In the genomic region with DNA sequence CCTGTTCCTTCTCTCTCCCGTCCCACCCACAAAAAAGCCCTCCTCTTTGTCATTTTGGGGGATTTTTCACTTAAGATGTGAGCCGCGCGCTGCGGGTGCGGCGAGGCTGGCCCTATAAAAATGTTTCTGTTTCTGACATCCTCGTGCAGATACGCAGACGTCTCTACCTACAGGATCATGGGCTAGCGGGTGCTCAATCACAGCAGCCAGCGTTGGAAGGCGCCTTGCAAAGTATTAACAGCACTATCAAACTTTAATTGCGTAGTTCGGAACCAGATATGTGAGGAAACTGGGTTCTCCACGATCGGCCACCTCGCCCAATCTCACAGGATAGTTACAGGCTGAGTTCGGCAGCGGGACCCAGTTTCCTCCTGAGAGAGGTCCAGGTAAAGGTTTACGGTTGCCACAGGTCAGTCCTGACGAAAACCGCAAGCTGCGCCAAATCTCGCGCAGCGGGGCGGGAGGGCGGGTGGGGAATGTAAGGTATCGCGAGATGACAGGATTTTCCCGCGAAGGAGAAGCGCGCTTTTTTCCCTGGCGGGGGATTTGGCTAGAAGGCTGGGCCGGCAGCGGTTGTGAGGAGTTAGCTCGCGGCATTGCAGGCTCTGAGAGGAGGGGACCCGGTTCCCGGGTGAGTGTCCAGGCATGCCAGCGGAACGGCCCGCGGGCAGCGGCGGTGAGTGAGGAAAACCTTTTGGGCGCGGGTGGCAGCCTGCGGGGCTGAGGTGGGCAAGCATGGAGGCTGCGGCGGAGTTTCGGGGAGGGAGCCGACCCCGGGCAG, we compare ENCODE assay signal across 9 cellular contexts. TPM values are rescaled to one million over a fixed set of nuclear protein-coding genes. Genes with fewer than 3 reads are reported as not detected.
DNase-seq lines count a peak whose midpoint lies in the region; ATAC-seq, FAIRE-seq and TF ChIP-seq lines count a peak whose summit lies in the region.
"Had no signal": no experiment of that assay in that cellular context is flagged by ENCODE, and none has a peak within 500 bp of the region (broad histone marks: within the 10 kb centered on the region; RNA-seq: fewer than 3 reads in every experiment).

A gene (plus strand): TSS at position 512 of the 781 bp plus-strand sequence. CDS start 134 bp downstream, at position 646.

- peaks cover 10% of the 10 kb centered on the region for H3K4me1 ChIP-seq in keratinocyte (ENCODE audit: control insufficient read depth, extremely low read depth, insufficient read depth, low read length)

- peak; percentile 74 for DNase-seq in AG10803 (ENCODE audit: low read depth)
- peak; percentile 93 for DNase-seq in NCI-H2227 (lab: John Stamatoyannopoulos, UW; ENCODE audit: unreplicated experiment)
- DNase-seq in activated CD4-positive, CD25-positive, alpha-beta regulatory T cell (lab: John Stamatoyannopoulos, UW) = peak; percentile 40 to 55 (median 51)
- peak; percentile 43 to 49 for DNase-seq in central memory CD8-positive, alpha-beta T cell (ENCODE audit: low spot score in 2 of 2)
- DNase-seq in keratinocyte (ENCODE audit: low read depth, low spot score) = peak; percentile 50
- peak; percentile 31 to 50 for DNase-seq in stimulated activated CD4-positive, alpha-beta T cell treated with anti-CD3 and anti-CD28 coated beads, Interleukin-15, amount 100 ng/mL, for 1 hour (ENCODE audit: low read depth in 1 of 2, low spot score in 1 of 2)

- peak within 1 kb of the TSS; percentile 84 for H3K4me2 ChIP-seq in keratinocyte (ENCODE audit: control insufficient read depth, extremely low read depth, insufficient read depth, low read depth, low read length)

- peaks cover 24% of the 10 kb centered on the region for H3K4me1 Mint-ChIP-seq in central memory CD8-positive, alpha-beta T cell

- peaks cover 22% of the 10 kb centered on the region for H3K79me2 ChIP-seq in keratinocyte (ENCODE audit: control insufficient read depth, insufficient read depth, low read length)

- no peaks in the 10 kb centered on the region for H3K9me3 ChIP-seq in keratinocyte (ENCODE audit: control insufficient read depth, low read depth, low read length)

- peak within 1 kb of the TSS; percentile 93 for H3K27ac Mint-ChIP-seq in central memory CD8-positive, alpha-beta T cell (ENCODE audit: low read depth)

- H3K4me3 ChIP-seq in AG10803 (ENCODE audit: low read length) (peak within 1 kb of the TSS; percentile 78), keratinocyte (ENCODE audit: control insufficient read depth in 2 of 3, extremely low read depth in 1 of 3, insufficient read depth in 2 of 3, low read depth in 1 of 3, low read length in 3 of 3) (peak within 1 kb of the TSS; percentile 67 to 93 (median 82))

- peaks cover 19% of the 10 kb centered on the region for H3K36me3 Mint-ChIP-seq in central memory CD8-positive, alpha-beta T cell (ENCODE audit: insufficient read depth)

- ATAC-seq in GM19023 (IDR thresholded peaks at IDR 0.05; ENCODE audit: unreplicated experiment) = peak; percentile 75
- peak; percentile 76 for ATAC-seq in HG03175 (IDR thresholded peaks at IDR 0.05; ENCODE audit: unreplicated experiment)
- ATAC-seq in central memory CD8-positive, alpha-beta T cell (replicated peaks; ENCODE audit: extremely low read depth, poor library complexity, severe bottlenecking) = peak; percentile 60

- peak; percentile 17 for FAIRE-seq in keratinocyte (lab: Jason Lieb, UNC)
- FAIRE-seq: TTC549 had no signal

- dilution Hi-C loops in keratinocyte (cut with MboI; ENCODE audit: extremely low pct_ligation_motif_present, low sequenced_read_pairs) = no loop called here

- peak within 1 kb of the TSS; percentile 91 for H3K27ac ChIP-seq in keratinocyte (ENCODE audit: control insufficient read depth, insufficient read depth, low read length)

- no peaks in the 10 kb centered on the region for H3K9me1 ChIP-seq in keratinocyte (ENCODE audit: control insufficient read depth, extremely low read depth, insufficient read depth, low read length)

- peak within 1 kb of the TSS; percentile 87 for H3K4me3 Mint-ChIP-seq in central memory CD8-positive, alpha-beta T cell

- H3K27me3 Mint-ChIP-seq in central memory CD8-positive, alpha-beta T cell = no peaks in the 10 kb centered on the region

- peak within 1 kb of the TSS; percentile 95 for H2AFZ ChIP-seq in keratinocyte (ENCODE audit: control insufficient read depth, low read length)

- peak within 1 kb of the TSS; percentile 86 for H3K9ac ChIP-seq in keratinocyte (ENCODE audit: control insufficient read depth, extremely low read depth, insufficient read depth, low read length)

- H3K27me3 ChIP-seq in keratinocyte (ENCODE audit: control insufficient read depth, extremely low read depth, insufficient read depth, low read length) = no peaks in the 10 kb centered on the region

- H4K20me1 ChIP-seq in keratinocyte (ENCODE audit: control insufficient read depth, extremely low read depth, insufficient read depth, low read length) = no peaks in the 10 kb centered on the region

- no peak; the same call in 1 of the 2 replicates for TF ChIP-seq CTCF in AG10803 (conservative IDR thresholded peaks at IDR 0.05; ENCODE audit: low read length)
- no peak for TF ChIP-seq CTCF in keratinocyte (optimal IDR thresholded peaks at IDR 0.05 in 1 of 3, IDR thresholded peaks at IDR 0.05 in 1 of 3, conservative IDR thresholded peaks at IDR 0.05 in 1 of 3; ENCODE audit: extremely low read depth in 1 of 3, insufficient read depth in 2 of 3, low read length in 3 of 3)

- H3K9me3 Mint-ChIP-seq in central memory CD8-positive, alpha-beta T cell = no peaks in the 10 kb centered on the region

- no peaks in the 10 kb centered on the region for H3K36me3 ChIP-seq in keratinocyte (ENCODE audit: control insufficient read depth in 2 of 2, extremely low read depth in 1 of 2, insufficient read depth in 2 of 2, low read length in 2 of 2)

RNA-seq across cellular contexts. Expression of the gene that starts here (rescaled TPM):
- 3.9 to 16.8 TPM (median 16.4 TPM) in 3 replicates for polyA plus RNA-seq in keratinocyte
- 1.0 TPM for polyA plus RNA-seq in keratinocyte (2011; ENCODE audit: low read depth)
- 3.4 and 5.4 TPM in 2 replicates for polyA plus RNA-seq in keratinocyte (2011; cell fraction: cytosol; rRNA removed)
- polyA plus RNA-seq in keratinocyte (2011; cell fraction: nucleus; rRNA removed) = 8.6 and 12.6 TPM in 2 replicates
- 1.3 and 8.1 TPM in 2 replicates for polyA plus RNA-seq in keratinocyte (2012; ENCODE audit: low replicate concordance)
- polyA minus RNA-seq in keratinocyte = 3.8 to 20.0 TPM (median 6.8 TPM) in 3 replicates
- polyA minus RNA-seq in keratinocyte (2011; cell fraction: cytosol; rRNA and poly(A)+ RNA removed) = 5.8 TPM
- polyA minus RNA-seq in keratinocyte (2011; cell fraction: nucleus; rRNA and poly(A)+ RNA removed) = 8.8 and 22.7 TPM in 2 replicates

Comparison
In these comparisons a context has a peak if more than half of its experiments do, and no peak if none do; other contexts are left out.
1. Peak in every context shown above with its lines: DNase-seq, ATAC-seq, H3K4me3 ChIP-seq and H3K27ac ChIP-seq.
2. DNase-seq: peak in every context shown above with its lines; median percentile 93 in NCI-H2227; 74 in AG10803; 51 in activated CD4-positive, CD25-positive, alpha-beta regulatory T cell; 50 in keratinocyte; 46 in central memory CD8-positive, alpha-beta T cell; 40 in stimulated activated CD4-positive, alpha-beta T cell treated with anti-CD3 and anti-CD28 coated beads, Interleukin-15, amount 100 ng/mL, for 1 hour.